In the genomic region with DNA sequence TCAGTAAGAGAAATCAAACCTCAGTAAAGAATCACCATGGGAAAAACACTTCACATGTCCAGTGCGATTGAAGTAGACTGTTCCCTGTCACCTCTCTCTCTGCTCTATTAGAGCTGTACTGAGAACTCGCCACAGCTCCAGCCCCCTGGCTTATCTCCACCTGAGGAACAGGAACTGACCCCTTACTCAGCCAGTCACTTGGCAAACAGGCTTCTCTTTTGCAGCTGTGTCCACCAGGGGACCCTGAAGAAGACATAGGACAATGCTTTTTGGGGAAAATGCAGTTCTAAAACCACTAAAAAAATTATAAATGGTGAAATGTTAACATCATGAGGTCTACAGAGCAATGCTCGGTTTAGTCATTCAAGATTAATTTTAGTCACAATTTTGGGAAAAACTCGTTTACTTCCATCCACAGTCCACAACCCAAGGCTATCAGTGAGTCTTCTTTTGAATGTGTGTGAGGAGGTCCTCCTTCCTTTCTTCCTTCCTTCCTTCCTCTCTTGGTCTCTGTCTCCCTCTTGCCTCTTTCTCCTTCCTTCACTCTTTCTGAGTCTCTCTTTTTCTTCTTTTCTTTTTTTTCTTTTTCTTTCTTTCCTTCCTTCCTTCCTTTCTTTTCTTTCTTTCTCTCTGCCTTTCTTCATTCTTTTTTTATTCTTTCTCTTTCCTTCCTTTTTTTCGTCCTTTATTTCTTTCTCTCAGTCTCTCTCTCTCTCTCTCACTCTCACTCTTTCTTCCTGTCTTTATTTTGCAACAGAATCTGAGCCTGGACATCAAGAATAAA, we compare ENCODE assay signal across 22 cellular contexts.
"Had no signal": no experiment of that assay in that cellular context is flagged by ENCODE, and none has a peak within 500 bp of the region (broad histone marks: within the 10 kb centered on the region; RNA-seq: fewer than 3 reads in every experiment).

No MANE protein-coding gene starts in this region.

- H2AFZ ChIP-seq: hepatocyte had no signal

- H3K4me1 ChIP-seq: ascending aorta, transverse colon had no signal

- DNase-seq: activated CD4-positive, alpha-beta T cell treated with anti-CD3 and anti-CD28 coated beads for 36 hours; activated CD4-positive, CD25-positive, alpha-beta regulatory T cell; activated gamma-delta T cell; activated naive CD4-positive, alpha-beta T cell treated with anti-CD3 and anti-CD28 coated beads, Interleukin-2, amount 10 ng/mL, durations not matched to agents 7 days and 5 days; activated naive CD8-positive, alpha-beta T cell treated with anti-CD3 and anti-CD28 coated beads, Interleukin-2, amount 10 ng/mL, durations not matched to agents 7 days and 5 days; activated T-cell treated with anti-CD3 and anti-CD28 coated beads, Interleukin-2, amount 50 U/mL, for 1 hour; caudate nucleus; cortex of kidney; effector memory CD8-positive, alpha-beta T cell; immature natural killer cell; kidney; left colon; natural killer cell; right cardiac atrium; spleen; stimulated activated naive CD4-positive, alpha-beta T cell treated with Interleukin-2 at 50 U/mL for 16 hours; transverse colon had no signal

- H3K27me3 ChIP-seq: ascending aorta, hepatocyte, spleen, transverse colon had no signal

- H3K27ac ChIP-seq: ascending aorta, gastroesophageal sphincter, hepatocyte, spleen, transverse colon had no signal

- H3K9me3 Mint-ChIP-seq: activated naive CD4-positive, alpha-beta T cell treated with anti-CD3 and anti-CD28 coated beads, Interleukin-2, amount 10 ng/mL, durations not matched to agents 7 days and 5 days; effector memory CD8-positive, alpha-beta T cell; immature natural killer cell had no signal

- H3K4me2 ChIP-seq: hepatocyte had no signal

- H3K4me3 ChIP-seq: ascending aorta, gastroesophageal sphincter, hepatocyte, spleen, transverse colon had no signal

- H3K4me3 Mint-ChIP-seq: activated CD4-positive, alpha-beta T cell treated with anti-CD3 and anti-CD28 coated beads for 36 hours; activated naive CD4-positive, alpha-beta T cell treated with anti-CD3 and anti-CD28 coated beads, Interleukin-2, amount 10 ng/mL, durations not matched to agents 7 days and 5 days; activated naive CD8-positive, alpha-beta T cell treated with anti-CD3 and anti-CD28 coated beads, Interleukin-2, amount 10 ng/mL, durations not matched to agents 7 days and 5 days; activated T-helper 1 cell treated with anti-CD3 and anti-CD28 coated beads, Interleukin-12 subunit alpha, Interleukin-12 subunit beta, Interleukin-2, Interleukin-4 antibody, amounts not matched to agents 30 ng/mL and 10 ng/mL and 1 ng/mL, durations not matched to agents 14 hours and 24 hours and 36 hours; effector memory CD8-positive, alpha-beta T cell; immature natural killer cell; memory B cell; natural killer cell had no signal

- H3K36me3 ChIP-seq: ascending aorta, gastroesophageal sphincter, spleen, transverse colon had no signal

- H3K79me2 ChIP-seq: hepatocyte had no signal

- ATAC-seq: activated CD4-positive, alpha-beta T cell treated with anti-CD3 and anti-CD28 coated beads for 36 hours; effector memory CD8-positive, alpha-beta T cell; gastroesophageal sphincter; left colon; natural killer cell; right cardiac atrium had no signal

- H3K27me3 Mint-ChIP-seq: memory B cell had no signal

- H3K4me1 Mint-ChIP-seq: activated CD4-positive, alpha-beta T cell treated with anti-CD3 and anti-CD28 coated beads for 36 hours; activated naive CD4-positive, alpha-beta T cell treated with anti-CD3 and anti-CD28 coated beads, Interleukin-2, amount 10 ng/mL, durations not matched to agents 7 days and 5 days; activated naive CD8-positive, alpha-beta T cell treated with anti-CD3 and anti-CD28 coated beads, Interleukin-2, amount 10 ng/mL, durations not matched to agents 7 days and 5 days; immature natural killer cell; memory B cell; natural killer cell had no signal

- H3K9me3 ChIP-seq: ascending aorta, gastroesophageal sphincter, spleen, transverse colon had no signal

- H3K27ac Mint-ChIP-seq: activated CD4-positive, alpha-beta T cell treated with anti-CD3 and anti-CD28 coated beads for 36 hours; activated naive CD4-positive, alpha-beta T cell treated with anti-CD3 and anti-CD28 coated beads, Interleukin-2, amount 10 ng/mL, durations not matched to agents 7 days and 5 days; activated naive CD8-positive, alpha-beta T cell treated with anti-CD3 and anti-CD28 coated beads, Interleukin-2, amount 10 ng/mL, durations not matched to agents 7 days and 5 days; activated T-helper 1 cell treated with anti-CD3 and anti-CD28 coated beads, Interleukin-12 subunit alpha, Interleukin-12 subunit beta, Interleukin-2, Interleukin-4 antibody, amounts not matched to agents 30 ng/mL and 10 ng/mL and 1 ng/mL, durations not matched to agents 14 hours and 24 hours and 36 hours; effector memory CD8-positive, alpha-beta T cell; immature natural killer cell; memory B cell; natural killer cell had no signal

- H3K36me3 Mint-ChIP-seq: activated naive CD4-positive, alpha-beta T cell treated with anti-CD3 and anti-CD28 coated beads, Interleukin-2, amount 10 ng/mL, durations not matched to agents 7 days and 5 days; activated naive CD8-positive, alpha-beta T cell treated with anti-CD3 and anti-CD28 coated beads, Interleukin-2, amount 10 ng/mL, durations not matched to agents 7 days and 5 days; immature natural killer cell; memory B cell; natural killer cell had no signal
